In genomic region chrX:149504915-149505651, GRCh38 we compare ENCODE assay signal across 8 cellular contexts. TPM values are rescaled to one million over a fixed set of nuclear protein-coding genes. Genes with fewer than 3 reads are reported as not detected.
DNase-seq lines count a peak whose midpoint lies in the region; ATAC-seq, FAIRE-seq and TF ChIP-seq lines count a peak whose summit lies in the region.

A gene with protein sequence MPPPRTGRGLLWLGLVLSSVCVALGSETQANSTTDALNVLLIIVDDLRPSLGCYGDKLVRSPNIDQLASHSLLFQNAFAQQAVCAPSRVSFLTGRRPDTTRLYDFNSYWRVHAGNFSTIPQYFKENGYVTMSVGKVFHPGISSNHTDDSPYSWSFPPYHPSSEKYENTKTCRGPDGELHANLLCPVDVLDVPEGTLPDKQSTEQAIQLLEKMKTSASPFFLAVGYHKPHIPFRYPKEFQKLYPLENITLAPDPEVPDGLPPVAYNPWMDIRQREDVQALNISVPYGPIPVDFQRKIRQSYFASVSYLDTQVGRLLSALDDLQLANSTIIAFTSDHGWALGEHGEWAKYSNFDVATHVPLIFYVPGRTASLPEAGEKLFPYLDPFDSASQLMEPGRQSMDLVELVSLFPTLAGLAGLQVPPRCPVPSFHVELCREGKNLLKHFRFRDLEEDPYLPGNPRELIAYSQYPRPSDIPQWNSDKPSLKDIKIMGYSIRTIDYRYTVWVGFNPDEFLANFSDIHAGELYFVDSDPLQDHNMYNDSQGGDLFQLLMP (minus strand): TSS chrX:149505306. CDS start chrX:149505137, 169 bp downstream.

- peak; percentile 98 for FAIRE-seq in GM18507 (lab: Jason Lieb, UNC)

- peak; percentile 57 for DNase-seq in GM18507 (ENCODE audit: extremely low spot score, insufficient read length, low read depth)
- peak; percentile 25 for DNase-seq in NCI-H2029 treated with DMSO at 0.1 percent for 48 hours (lab: John Stamatoyannopoulos, UW)
- peak; percentile 79 for DNase-seq in T-helper 22 cell (ENCODE audit: low read depth)
- peak; percentile 59 for DNase-seq in astrocyte of the cerebellum (ENCODE audit: low read depth)
- DNase-seq in hepatic stellate cell (ENCODE audit: low spot score): peak; percentile 77
- peak; percentile 70 for DNase-seq in renal cortical epithelial cell (ENCODE audit: low read depth)
- peak; percentile 94 to 95 for DNase-seq in aorta

- H3K27ac ChIP-seq in aorta (ENCODE audit: low read depth in 1 of 2, low read length in 2 of 2): peak within 1 kb of the TSS in 1 of 2 donors; percentile 94

- WGBS in aorta, 2 donors: 0 to 28% methylated on average over 53 to 54 of the region's 54 CpGs

- ATAC-seq in HG02970 (IDR thresholded peaks at IDR 0.05; ENCODE audit: low FRiP score, unreplicated experiment): peak; percentile 59
- ATAC-seq in aorta (ENCODE audit: low FRiP score): peak; percentile 95

- H3K36me3 ChIP-seq in aorta (ENCODE audit: control insufficient read depth in 1 of 2, insufficient read depth in 2 of 2, low read length in 1 of 2): peaks cover 0 to 3% of the 10 kb centered on the region in 2 donors

- TF ChIP-seq CTCF in astrocyte of the cerebellum (IDR thresholded peaks at IDR 0.05; ENCODE audit: low read depth, low read length, missing control alignments): no peak

- no peaks in the 10 kb centered on the region for H3K9me3 ChIP-seq in aorta (ENCODE audit: control insufficient read depth, low read length)

- peak within 1 kb of the TSS; percentile 57 for H3K4me3 ChIP-seq in astrocyte of the cerebellum (ENCODE audit: low read depth, low read length)
- peak within 1 kb of the TSS; percentile 30 to 78 for H3K4me3 ChIP-seq in aorta (ENCODE audit: low read length in 2 of 2)

- H3K4me1 ChIP-seq in aorta (ENCODE audit: control insufficient read depth in 1 of 2, insufficient read depth in 2 of 2, low read length in 2 of 2): peaks cover 0 to 2% of the 10 kb centered on the region in 2 donors

- intact Hi-C loops in aorta (cut with DNase I): loop anchor here in 1 of 2 donors (2.0 kb wide), 1 partner anchor 36 kb away; the partner anchor contains the start of gene EOLA1

- H3K27me3 ChIP-seq in aorta (ENCODE audit: control insufficient read depth in 1 of 2, insufficient read depth in 2 of 2, low read length in 1 of 2): no peaks in the 10 kb centered on the region

- in situ Hi-C loops in astrocyte of the cerebellum (cut with HindIII; ENCODE audit: low sequenced_read_pairs): no loop called here

RNA-seq across cellular contexts. Expression of the gene that starts here (rescaled TPM):
- total RNA-seq in renal cortical epithelial cell (25.4 and 56.8 TPM in 2 replicates), aorta (100 to 1,000 TPM; 131 to 134 TPM)
- 100 to 1,000 TPM; 114 to 115 TPM for polyA plus RNA-seq in aorta

Comparison
In these comparisons a context has a peak if more than half of its experiments do, and no peak if none do; other contexts are left out.
1. DNase-seq: peak in every context shown above with its lines; median percentile 94 in aorta; 79 in T-helper 22 cell; 77 in hepatic stellate cell; 70 in renal cortical epithelial cell; 59 in astrocyte of the cerebellum; 57 in GM18507; 25 in NCI-H2029 treated with DMSO at 0.1 percent for 48 hours.